In the genomic region with DNA sequence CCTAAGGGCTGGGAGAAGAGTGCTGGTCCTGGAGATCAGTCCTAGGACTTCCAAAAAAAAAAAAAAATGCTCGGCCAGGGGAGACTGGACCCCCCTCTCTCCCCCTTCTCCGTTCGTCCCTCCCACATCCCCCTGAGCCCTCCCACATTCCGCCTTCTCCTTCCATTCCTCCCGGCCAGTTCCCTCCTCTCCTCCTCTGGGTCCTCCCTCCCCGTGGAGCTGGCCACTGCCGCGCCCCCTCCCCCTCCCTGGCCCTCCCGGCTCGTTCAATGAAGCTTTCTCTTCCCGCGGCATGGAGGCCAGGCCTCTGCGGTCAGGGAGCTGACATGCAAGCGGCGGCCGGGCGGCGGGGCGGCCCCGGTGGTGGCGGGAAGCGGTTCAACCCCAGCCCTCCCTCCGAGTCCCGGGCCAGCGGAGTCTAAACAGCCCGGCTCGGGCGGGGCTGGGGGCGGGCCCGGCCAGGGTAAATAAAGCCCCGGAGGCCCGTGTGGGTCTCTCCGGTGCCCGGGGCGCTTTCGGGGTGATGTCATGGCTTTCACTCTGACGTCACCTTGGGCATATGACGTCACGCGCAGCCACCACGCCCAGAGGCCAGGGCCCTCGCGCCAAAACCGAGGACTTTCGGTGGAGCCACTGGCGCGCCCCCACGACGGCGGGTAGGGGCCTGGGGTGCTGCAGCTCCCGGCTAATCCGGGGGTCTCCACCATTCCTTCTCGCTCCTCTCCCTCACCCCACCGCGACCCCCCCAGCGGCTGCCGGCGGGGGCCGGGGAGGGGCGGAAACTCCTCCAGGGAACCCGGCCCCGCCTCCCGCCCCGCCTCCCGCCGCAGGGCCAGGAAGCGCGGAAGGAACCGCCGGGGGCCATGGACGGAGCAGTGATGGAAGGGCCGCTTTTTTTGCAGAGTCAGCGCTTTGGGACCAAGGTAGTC, we compare ENCODE assay signal across 7 cellular contexts. TPM values are rescaled to one million over a fixed set of nuclear protein-coding genes. Genes with fewer than 3 reads are reported as not detected.
DNase-seq lines count a peak whose midpoint lies in the region; ATAC-seq, FAIRE-seq and TF ChIP-seq lines count a peak whose summit lies in the region.

A gene (plus strand): TSS at position 829 of the 929 bp plus-strand sequence. CDS start 35 bp downstream, at position 864.
A gene with protein sequence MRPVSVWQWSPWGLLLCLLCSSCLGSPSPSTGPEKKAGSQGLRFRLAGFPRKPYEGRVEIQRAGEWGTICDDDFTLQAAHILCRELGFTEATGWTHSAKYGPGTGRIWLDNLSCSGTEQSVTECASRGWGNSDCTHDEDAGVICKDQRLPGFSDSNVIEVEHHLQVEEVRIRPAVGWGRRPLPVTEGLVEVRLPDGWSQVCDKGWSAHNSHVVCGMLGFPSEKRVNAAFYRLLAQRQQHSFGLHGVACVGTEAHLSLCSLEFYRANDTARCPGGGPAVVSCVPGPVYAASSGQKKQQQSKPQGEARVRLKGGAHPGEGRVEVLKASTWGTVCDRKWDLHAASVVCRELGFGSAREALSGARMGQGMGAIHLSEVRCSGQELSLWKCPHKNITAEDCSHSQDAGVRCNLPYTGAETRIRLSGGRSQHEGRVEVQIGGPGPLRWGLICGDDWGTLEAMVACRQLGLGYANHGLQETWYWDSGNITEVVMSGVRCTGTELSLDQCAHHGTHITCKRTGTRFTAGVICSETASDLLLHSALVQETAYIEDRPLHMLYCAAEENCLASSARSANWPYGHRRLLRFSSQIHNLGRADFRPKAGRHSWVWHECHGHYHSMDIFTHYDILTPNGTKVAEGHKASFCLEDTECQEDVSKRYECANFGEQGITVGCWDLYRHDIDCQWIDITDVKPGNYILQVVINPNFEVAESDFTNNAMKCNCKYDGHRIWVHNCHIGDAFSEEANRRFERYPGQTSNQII (minus strand): TSS at position 51 of the 929 bp plus-strand sequence. CDS start 1,308 bp downstream, outside the sequence.

- H3K9me3 ChIP-seq in kidney (ENCODE audit: control insufficient read depth in 1 of 2, low read length in 2 of 2): no peaks in the 10 kb centered on the region

- H3K27ac ChIP-seq in caudate nucleus (ENCODE audit: low read depth, low read length) (peak within 1 kb of the TSS; percentile 72), kidney (ENCODE audit: low read depth in 2 of 2, low read length in 2 of 2) (peak within 1 kb of the TSS; percentile 53 to 71)

- peak; percentile 53 for FAIRE-seq in GM12892 (lab: Jason Lieb, UNC)
- no peak for FAIRE-seq in kidney (lab: Jason Lieb, UNC)

- H3K4me3 ChIP-seq in kidney (ENCODE audit: low read length in 2 of 2): peak within 1 kb of the TSS; percentile 80 to 84

- peaks cover 0 to 7% of the 10 kb centered on the region in 2 donors for H3K4me1 ChIP-seq in kidney (ENCODE audit: control insufficient read depth in 1 of 2, insufficient read depth in 1 of 2, low read depth in 1 of 2, low read length in 2 of 2)

- H3K36me3 ChIP-seq in kidney (ENCODE audit: control insufficient read depth in 1 of 2, insufficient read depth in 2 of 2, low read length in 2 of 2): no peaks in the 10 kb centered on the region

- TF ChIP-seq POLR2A in GM12892 (IDR thresholded peaks at IDR 0.05; ENCODE audit: low read depth, low read length): peak; percentile 35

- no peak for TF ChIP-seq CTCF in kidney (IDR thresholded peaks at IDR 0.05; ENCODE audit: borderline replicate concordance, extremely low read depth, insufficient read depth)

- DNase-seq in GM12892 (ENCODE audit: insufficient read length) (peak; percentile 87), NCI-H146 (lab: John Stamatoyannopoulos, UW) (peak; percentile 90), caudate nucleus (lab: John Stamatoyannopoulos, UW) (peak in 51 of 61 donors; percentile 10 to 80 (median 44)), kidney (peak; percentile 95)
- DNase-seq in activated CD4-positive, CD25-positive, alpha-beta regulatory T cell treated with anti-CD3 and anti-CD28 coated beads, Interleukin-2, amount 50 U/mL, for 16 hours (ENCODE audit: low read depth, low spot score): peak; percentile 68
- peak; percentile 92 for DNase-seq in stimulated activated CD4-positive, alpha-beta T cell treated with anti-CD3 and anti-CD28 coated beads, Interleukin-15, amount 100 ng/mL, for 24 hours

- peak within 1 kb of the TSS; percentile 29 to 73 for H3K9ac ChIP-seq in kidney (ENCODE audit: low read length in 2 of 2)

- peak; percentile 45 for ATAC-seq in HG02623 (IDR thresholded peaks at IDR 0.05; ENCODE audit: unreplicated experiment)

- intact Hi-C loops in kidney (cut with DNase I): no loop called here

RNA-seq across cellular contexts. Expression of the first gene that starts in this region (rescaled TPM):
- 30.5 TPM for polyA plus RNA-seq in GM12892 (2012; ENCODE audit: missing spikeins)
- 16.7 TPM for total RNA-seq in kidney
- 11.3 TPM for polyA plus RNA-seq in kidney (ENCODE audit: insufficient read depth, low read depth, low replicate concordance)

RNA-seq across cellular contexts. Expression of the second gene that starts in this region (rescaled TPM):
- polyA plus RNA-seq in GM12892 (2012; ENCODE audit: missing spikeins): 21.0 TPM
- 9.7 TPM for total RNA-seq in kidney
- polyA plus RNA-seq in kidney (ENCODE audit: insufficient read depth, low read depth, low replicate concordance): 2.4 TPM

Comparison
In these comparisons a context has a peak if more than half of its experiments do, and no peak if none do; other contexts are left out.
1. Peak in every context shown above with its lines: DNase-seq, ATAC-seq, H3K4me3 ChIP-seq and H3K27ac ChIP-seq.
2. DNase-seq: peak in every context shown above with its lines; median percentile 95 in kidney; 92 in stimulated activated CD4-positive, alpha-beta T cell treated with anti-CD3 and anti-CD28 coated beads, Interleukin-15, amount 100 ng/mL, for 24 hours; 90 in NCI-H146; 87 in GM12892; 68 in activated CD4-positive, CD25-positive, alpha-beta regulatory T cell treated with anti-CD3 and anti-CD28 coated beads, Interleukin-2, amount 50 U/mL, for 16 hours; 44 in caudate nucleus.